ENCODE assay signal across 7 cellular contexts in the genomic region with DNA sequence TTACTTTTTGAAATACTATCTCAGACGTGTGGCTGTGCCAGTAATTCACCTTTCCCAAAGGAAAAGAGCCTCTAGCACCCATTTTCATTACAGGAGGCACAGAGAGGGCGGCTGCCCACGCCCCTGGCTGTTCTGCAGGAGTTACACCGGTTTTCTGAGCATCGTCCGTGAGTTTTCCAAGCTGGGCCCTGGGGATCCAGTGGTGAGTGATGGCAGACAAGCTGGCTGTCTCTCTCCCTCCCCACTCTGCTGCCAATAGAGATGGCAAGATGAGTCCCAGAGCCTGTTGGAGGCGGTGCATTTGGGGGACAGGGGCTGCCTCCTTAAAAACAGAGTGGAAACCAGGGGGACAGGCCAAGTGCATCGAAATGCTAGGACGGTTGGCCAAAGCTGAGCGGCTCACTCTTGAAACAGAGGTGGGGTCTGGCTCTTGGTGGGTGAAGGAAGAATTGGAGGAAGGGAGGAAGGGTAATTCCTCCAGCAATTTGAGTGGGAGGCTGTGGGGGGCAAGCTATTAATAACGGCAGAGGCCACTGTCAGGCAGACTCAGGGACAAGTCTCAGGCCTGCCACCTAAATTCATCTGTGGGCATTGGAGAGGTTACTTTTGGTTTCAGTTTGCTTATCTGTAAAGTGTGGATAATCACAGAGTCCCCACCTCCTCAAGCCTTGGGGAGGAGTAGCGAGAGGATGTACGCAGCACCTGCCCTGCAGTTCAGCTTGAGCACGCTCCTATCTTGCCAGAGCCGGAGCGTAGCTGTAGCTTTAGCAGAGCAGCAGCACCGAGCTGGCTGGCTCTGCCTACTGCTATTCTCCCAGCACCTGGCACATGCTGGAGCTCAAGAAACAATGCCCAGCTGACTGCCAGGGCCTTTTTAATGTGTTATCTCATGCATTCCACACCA. TPM values are rescaled to one million over a fixed set of nuclear protein-coding genes. Genes with fewer than 3 reads are reported as not detected.
A peak's percentile ranks its signal among the peaks of the same experiment; 100 is the strongest.
DNase-seq lines count a peak whose midpoint lies in the region; ATAC-seq and TF ChIP-seq lines count a peak whose summit lies in the region.

No MANE protein-coding gene starts in this region.

- intact Hi-C loops in psoas muscle (cut with DNase I), result loop anchor here (2.0 to 5.0 kb wide), 2 partner anchors 89 to 443 kb away; no protein-coding TSS in a partner anchor

- H3K9me3 ChIP-seq in OCI-LY3 (ENCODE audit: insufficient read depth, low read length) (no peaks in the 10 kb centered on the region), psoas muscle (no peaks in the 10 kb centered on the region)

- H3K36me3 Mint-ChIP-seq in natural killer cell treated with Interleukin-12 subunit alpha and Interleukin-12 subunit beta and Interleukin-15 and Interleukin-18, amount 100 ng/mL, for 72 hours, result no peaks in the 10 kb centered on the region

- no peaks in the 10 kb centered on the region for H3K36me3 ChIP-seq in OCI-LY3 (replicated peaks; ENCODE audit: low read depth, low read length)
- H3K36me3 ChIP-seq in psoas muscle (ENCODE audit: insufficient read depth in 1 of 2, low read depth in 1 of 2), result no peaks in the 10 kb centered on the region

- no peak for TF ChIP-seq CTCF in OCI-LY3 (IDR thresholded peaks at IDR 0.05; ENCODE audit: low read depth, low read length)
- TF ChIP-seq CTCF in psoas muscle (IDR thresholded peaks at IDR 0.05), result no peak

- peak overlapping the region; percentile 78 for H3K4me3 Mint-ChIP-seq in natural killer cell treated with Interleukin-12 subunit alpha and Interleukin-12 subunit beta and Interleukin-15 and Interleukin-18, amount 100 ng/mL, for 72 hours

- H3K27ac ChIP-seq in OCI-LY3 (ENCODE audit: low read length), result peak overlapping the region; percentile 85
- H3K27ac ChIP-seq in psoas muscle, result no peak overlapping the region

- peak overlapping the region; percentile 57 for H3K9ac ChIP-seq in OCI-LY3 (ENCODE audit: low read length)

- H2AFZ ChIP-seq in OCI-LY3 (ENCODE audit: low read depth, low read length), result peak overlapping the region; percentile 55

- ATAC-seq in GM18870 (IDR thresholded peaks at IDR 0.05; ENCODE audit: unreplicated experiment) (peak; percentile 64), HG02870 (IDR thresholded peaks at IDR 0.05; ENCODE audit: unreplicated experiment) (peak; percentile 46), psoas muscle (no peak)
- peak; percentile 89 for ATAC-seq in natural killer cell treated with Interleukin-12 subunit alpha and Interleukin-12 subunit beta and Interleukin-15 and Interleukin-18, amount 100 ng/mL, for 72 hours

- no peaks in the 10 kb centered on the region for H3K27me3 Mint-ChIP-seq in natural killer cell treated with Interleukin-12 subunit alpha and Interleukin-12 subunit beta and Interleukin-15 and Interleukin-18, amount 100 ng/mL, for 72 hours

- 54 to 76% (median 59%) methylated on average over 17 of the region's 17 CpGs for WGBS in psoas muscle, 3 donors

- H3K4me1 ChIP-seq in OCI-LY3 (ENCODE audit: low read length) (peaks cover 63% of the 10 kb centered on the region), psoas muscle (no peaks in the 10 kb centered on the region)

- no peaks in the 10 kb centered on the region for H3K9me3 Mint-ChIP-seq in natural killer cell treated with Interleukin-12 subunit alpha and Interleukin-12 subunit beta and Interleukin-15 and Interleukin-18, amount 100 ng/mL, for 72 hours

- peak; percentile 54 for DNase-seq in activated naive CD4-positive, alpha-beta T cell treated with anti-CD3 and anti-CD28 coated beads, Interleukin-2, amount 50 U/mL, for 16 hours
- DNase-seq in natural killer cell treated with Interleukin-12 subunit alpha and Interleukin-12 subunit beta and Interleukin-15 and Interleukin-18, amount 100 ng/mL, for 72 hours (ENCODE audit: low spot score), result peak; percentile 75
- DNase-seq in dedifferentiated amniotic fluid mesenchymal stem cell (ENCODE audit: extremely low spot score) (no peak), psoas muscle (no peak)

- H3K27me3 ChIP-seq in OCI-LY3 (ENCODE audit: low read depth, low read length) (no peaks in the 10 kb centered on the region), psoas muscle (ENCODE audit: insufficient read depth in 3 of 3, low read length in 2 of 3) (no peaks in the 10 kb centered on the region)

- peaks cover 46 to 48% of the 10 kb centered on the region in 2 donors for H3K4me1 Mint-ChIP-seq in natural killer cell treated with Interleukin-12 subunit alpha and Interleukin-12 subunit beta and Interleukin-15 and Interleukin-18, amount 100 ng/mL, for 72 hours (ENCODE audit: low read depth in 2 of 2)

- peak overlapping the region; percentile 81 to 94 for H3K27ac Mint-ChIP-seq in natural killer cell treated with Interleukin-12 subunit alpha and Interleukin-12 subunit beta and Interleukin-15 and Interleukin-18, amount 100 ng/mL, for 72 hours

- H3K79me2 ChIP-seq in OCI-LY3 (ENCODE audit: low read length), result no peaks in the 10 kb centered on the region

- peak overlapping the region; percentile 93 for H3K4me2 ChIP-seq in OCI-LY3 (ENCODE audit: low read length)

- no peaks in the 10 kb centered on the region for H4K20me1 ChIP-seq in OCI-LY3 (ENCODE audit: insufficient read depth, low read length)

- H3K4me3 ChIP-seq in OCI-LY3 (ENCODE audit: low read length) (peak overlapping the region; percentile 65), psoas muscle (no peak overlapping the region)

RNA-seq across cellular contexts. Expression of a gene that starts 7.5 kb away (rescaled TPM):
- not detected for total RNA-seq in natural killer cell treated with Interleukin-12 subunit alpha and Interleukin-12 subunit beta and Interleukin-15 and Interleukin-18, amount 100 ng/mL, for 72 hours
- under 1 TPM; 0.06 to 0.79 (median 0.29) TPM for total RNA-seq in psoas muscle
- under 1 TPM; 0.09 to 0.14 (median 0.09) TPM for polyA plus RNA-seq in psoas muscle

Comparison
In these comparisons a context has a peak if more than half of its experiments do, and no peak if none do; other contexts are left out.
1. ATAC-seq: peak in GM18870 (single experiment), HG02870 (single experiment) and natural killer cell treated with Interleukin-12 subunit alpha and Interleukin-12 subunit beta and Interleukin-15 and Interleukin-18, amount 100 ng/mL, for 72 hours (2 of 2); none in psoas muscle (0 of 4).
2. DNase-seq: peak in activated naive CD4-positive, alpha-beta T cell treated with anti-CD3 and anti-CD28 coated beads, Interleukin-2, amount 50 U/mL, for 16 hours (single experiment) and natural killer cell treated with Interleukin-12 subunit alpha and Interleukin-12 subunit beta and Interleukin-15 and Interleukin-18, amount 100 ng/mL, for 72 hours (single experiment); none in dedifferentiated amniotic fluid mesenchymal stem cell (single experiment) and psoas muscle (0 of 2).